Comparison of ENCODE assay signal across 10 cellular contexts in genomic region chr4:183838987-183839712, GRCh38.
A peak's percentile ranks its signal among the peaks of the same experiment; 100 is the strongest.
DNase-seq lines count a peak whose midpoint lies in the region; ATAC-seq, FAIRE-seq and TF ChIP-seq lines count a peak whose summit lies in the region.
"Had no signal": no experiment of that assay in that cellular context is flagged by ENCODE, and none has a peak within 500 bp of the region (broad histone marks: within the 10 kb centered on the region; RNA-seq: fewer than 3 reads in every experiment).

No MANE protein-coding gene starts in this region.

- TF ChIP-seq EP300 in K562 (IDR thresholded peaks at IDR 0.05; ENCODE audit: low read length), result no peak

- H3K36me3 Mint-ChIP-seq in glutamatergic neuron (ENCODE audit: unreplicated experiment), result no peaks in the 10 kb centered on the region

- intact Hi-C loops in K562 (cut with micrococcal nuclease), result no loop called here

- H3K27ac Mint-ChIP-seq in glutamatergic neuron (ENCODE audit: unreplicated experiment), result no peak overlapping the region

- in situ Hi-C loops in K562 (cut with MboI), result loop anchor here (5.0 kb wide), 1 partner anchor 263 kb away; no protein-coding TSS in a partner anchor

- TF ChIP-seq CTCF in BE2C (IDR thresholded peaks at IDR 0.05; ENCODE audit: low read depth, low read length) (peak; percentile 52), LNCAP (IDR thresholded peaks at IDR 0.05) (peak; percentile 38), K562 (IDR thresholded peaks at IDR 0.05 in 2 of 3, conservative IDR thresholded peaks at IDR 0.05 in 1 of 3; ENCODE audit: insufficient read depth in 2 of 3, low read depth in 1 of 3, low read length in 3 of 3) (peak in 1 of 3 experiments; percentile 36; a peak in 2 of 6 replicates), glutamatergic neuron (IDR thresholded peaks at IDR 0.05; ENCODE audit: partially characterized antibody, unreplicated experiment) (no peak)

- ATAC-seq in K562 (0 out of 3 replicates have a peak, but pooled peaks have one; percentile 37), GM21825 (IDR thresholded peaks at IDR 0.05; ENCODE audit: unreplicated experiment) (no peak)

- 28% methylated on average over 15 of the region's 16 CpGs for WGBS in K562 (ENCODE audit: insufficient coverage, low coverage, missing lambda C conversion rate)

- no peaks in the 10 kb centered on the region for H4K20me1 ChIP-seq in K562 (replicated peaks; ENCODE audit: control insufficient read depth, insufficient read depth, low read length)

- POLR2A ChIA-PET in K562 (lab: Yijun Ruan, JAX), result no interaction called here

- BruUV-seq in K562 (replicated peaks; lab: Mats Ljungman, UMichigan), result no TSS peak

- H3K79me2 ChIP-seq in K562 (ENCODE audit: control insufficient read depth, insufficient read depth, low read length), result no peaks in the 10 kb centered on the region

- no peak overlapping the region for H3K4me2 ChIP-seq in K562 (ENCODE audit: insufficient read depth, low read length)

- no peak overlapping the region for H3K9ac ChIP-seq in K562 (ENCODE audit: insufficient read depth in 1 of 2, low read depth in 2 of 2, low read length in 2 of 2)

- H3K4me3 Mint-ChIP-seq in glutamatergic neuron (ENCODE audit: unreplicated experiment), result no peak overlapping the region

- H3K9me3 ChIP-seq in BE2C (no peaks in the 10 kb centered on the region), K562 (replicated peaks; ENCODE audit: control insufficient read depth, insufficient read depth, low read depth, low read length) (no peaks in the 10 kb centered on the region)
- H3K9me3 ChIP-seq: esophagus muscularis mucosa had no signal

- H3K27me3 ChIP-seq in BE2C (no peaks in the 10 kb centered on the region), K562 (ENCODE audit: control insufficient read depth in 2 of 2, insufficient read depth in 2 of 2, low read length in 2 of 2) (peaks cover 7 to 12% of the 10 kb centered on the region in 2 experiments; a peak in 4 of 5 replicates)

- FAIRE-seq in K562 (lab: Jason Lieb, UNC), result no peak

- no peaks in the 10 kb centered on the region for H3K9me3 Mint-ChIP-seq in glutamatergic neuron (ENCODE audit: unreplicated experiment)

- CTCF ChIA-PET in K562 (lab: Yijun Ruan, JAX; ENCODE audit: low intra/inter-chr PET ratio), result interaction anchor here (1.1 to 2.5 kb wide), 4 partner anchors 261 to 330 kb away, joined by 4 to 11 read pairs (median 6); no protein-coding TSS in a partner anchor

- no peaks in the 10 kb centered on the region for H3K9me1 ChIP-seq in K562 (ENCODE audit: control insufficient read depth, insufficient read depth, low read length)

- H3K36me3 ChIP-seq in BE2C (no peaks in the 10 kb centered on the region), K562 (ENCODE audit: control insufficient read depth, insufficient read depth, low read length) (no peaks in the 10 kb centered on the region)
- H3K36me3 ChIP-seq: esophagus muscularis mucosa had no signal

- H3K4me1 Mint-ChIP-seq in glutamatergic neuron (ENCODE audit: low read depth, unreplicated experiment), result peaks cover 7% of the 10 kb centered on the region

- H2AFZ ChIP-seq in K562 (ENCODE audit: low read depth, low read length), result no peak overlapping the region

- H3K27me3 Mint-ChIP-seq in glutamatergic neuron (ENCODE audit: unreplicated experiment), result peaks cover 3% of the 10 kb centered on the region

- peak; percentile 14 to 24; a peak in 2 of 4 replicates for TF ChIP-seq RAD21 in K562 (CRISPR knock-in tag; conservative IDR thresholded peaks at IDR 0.05 in 1 of 2, IDR thresholded peaks at IDR 0.05 in 1 of 2)

- DNase-seq in BE2C (no peak), K562 (ENCODE audit: extremely low read depth in 1 of 4, low spot score in 3 of 4) (peak in 1 of 4 experiments; percentile 6), left kidney (ENCODE audit: low read depth, low spot score) (peak; percentile 82), NCI-H1930 (lab: John Stamatoyannopoulos, UW) (no peak), glutamatergic neuron (no peak)
- no peak for DNase-seq in stimulated activated CD4-positive, alpha-beta T cell treated with anti-CD3 and anti-CD28 coated beads, Interleukin-15, amount 100 ng/mL, for 24 hours
- DNase-seq: NCI-H2029 treated with DMSO at 0.1 percent for 48 hours had no signal

- H3K27ac ChIP-seq in K562 (ENCODE audit: extremely low read depth, low read depth, low read length), result no peak overlapping the region
- H3K27ac ChIP-seq: esophagus muscularis mucosa had no signal

- H3K4me3 ChIP-seq in BE2C (ENCODE audit: low read depth, low read length), result no peak overlapping the region
- H3K4me3 ChIP-seq in K562, result no peak overlapping the region
- H3K4me3 ChIP-seq: esophagus muscularis mucosa had no signal

- H3K4me1 ChIP-seq in BE2C, result peaks cover 2% of the 10 kb centered on the region; the same call in 1 of the 2 replicates
- H3K4me1 ChIP-seq in K562 (replicated peaks in 1 of 2; ENCODE audit: control insufficient read depth in 2 of 2, insufficient read depth in 2 of 2, low read length in 2 of 2), result no peaks in the 10 kb centered on the region

- no peak for TF ChIP-seq POLR2A in K562 (conservative IDR thresholded peaks at IDR 0.05)

TF ChIP-seq in K562, 482 proteins besides CTCF, POLR2A, EP300 and RAD21:
- TF ChIP-seq PHF8 (IDR thresholded peaks at IDR 0.05; ENCODE audit: borderline replicate concordance, low read length), result no peak
- no peak for TF ChIP-seq MYNN (IDR thresholded peaks at IDR 0.05)
- TF ChIP-seq MYNN (CRISPR knock-in tag; IDR thresholded peaks at IDR 0.05), result no peak
- TF ChIP-seq NFE2L1 (tag; IDR thresholded peaks at IDR 0.05; ENCODE audit: borderline replicate concordance, low read depth), result no peak
- TF ChIP-seq ZFP30 (CRISPR knock-in tag; IDR thresholded peaks at IDR 0.05; ENCODE audit: borderline replicate concordance), result no peak
- no peak for TF ChIP-seq ZNF239 (CRISPR knock-in tag; IDR thresholded peaks at IDR 0.05)
- no peak for TF ChIP-seq THAP7 (CRISPR knock-in tag; IDR thresholded peaks at IDR 0.05)
- no peak for TF ChIP-seq ARID1B (IDR thresholded peaks at IDR 0.05)
